13 cellular contexts compared by ENCODE assay signal in genomic region chr4:133145758-133146157, GRCh38. TPM values are rescaled to one million over a fixed set of nuclear protein-coding genes. Genes with fewer than 3 reads are reported as not detected.
A peak's percentile ranks its signal among the peaks of the same experiment; 100 is the strongest.
DNase-seq lines count a peak whose midpoint lies in the region; ATAC-seq, FAIRE-seq and TF ChIP-seq lines count a peak whose summit lies in the region.
"Had no signal": no experiment of that assay in that cellular context is flagged by ENCODE, and none has a peak within 500 bp of the region (broad histone marks: within the 10 kb centered on the region; RNA-seq: fewer than 3 reads in every experiment).

No MANE protein-coding gene starts in this region.

- H3K4me3 Mint-ChIP-seq in HFFc6 (peak overlapping the region; percentile 95), astrocyte (ENCODE audit: unreplicated experiment) (peak overlapping the region; percentile 93)

- no peak overlapping the region for H3K27ac Mint-ChIP-seq in HFFc6
- no peak overlapping the region for H3K27ac Mint-ChIP-seq in astrocyte (ENCODE audit: unreplicated experiment)

- no peaks in the 10 kb centered on the region for H3K27me3 ChIP-seq in astrocyte (ENCODE audit: insufficient read depth, low read length)
- peaks cover 58% of the 10 kb centered on the region for H3K27me3 ChIP-seq in iPS-20b (ENCODE audit: insufficient read depth, low read length)
- peaks cover 21% of the 10 kb centered on the region for H3K27me3 ChIP-seq in effector memory CD4-positive, alpha-beta T cell (replicated peaks; ENCODE audit: control insufficient read depth, insufficient read depth, low read length, poor library complexity, severe bottlenecking)

- H3K9me3 Mint-ChIP-seq in HFFc6 = no peaks in the 10 kb centered on the region
- peaks cover 5% of the 10 kb centered on the region for H3K9me3 Mint-ChIP-seq in astrocyte (ENCODE audit: unreplicated experiment)

- peaks cover 40% of the 10 kb centered on the region for H3K4me1 Mint-ChIP-seq in HFFc6 (ENCODE audit: low read depth)
- H3K4me1 Mint-ChIP-seq in astrocyte (ENCODE audit: low read depth, unreplicated experiment) = peaks cover 11% of the 10 kb centered on the region

- H3K9ac ChIP-seq in astrocyte (ENCODE audit: low read length) (peak overlapping the region; percentile 67), iPS-20b (ENCODE audit: low read depth, low read length) (peak overlapping the region; percentile 63; the same call in 1 of the 2 replicates)

- TF ChIP-seq CTCF in HFFc6 (IDR thresholded peaks at IDR 0.05) (no peak; the same call in 1 of the 2 replicates), astrocyte (IDR thresholded peaks at IDR 0.05; ENCODE audit: insufficient read depth, low read depth, low read length) (no peak)

- H3K4me3 ChIP-seq in astrocyte (ENCODE audit: insufficient read depth, low read depth, low read length) = peak overlapping the region; percentile 90
- peak overlapping the region; percentile 80 for H3K4me3 ChIP-seq in iPS-20b (ENCODE audit: low read length)
- no peak overlapping the region for H3K4me3 ChIP-seq in effector memory CD4-positive, alpha-beta T cell (ENCODE audit: insufficient read depth, low read depth, low read length, poor library complexity, severe bottlenecking)

- H4K20me1 ChIP-seq in astrocyte (ENCODE audit: insufficient read depth, low read length) = peaks cover under 1% of the 10 kb centered on the region

- H2AFZ ChIP-seq in astrocyte (ENCODE audit: low read depth, low read length) = peak overlapping the region; percentile 77

- H3K27me3 Mint-ChIP-seq in HFFc6 (ENCODE audit: insufficient read depth) (peaks cover 12% of the 10 kb centered on the region), astrocyte (ENCODE audit: low read depth, unreplicated experiment) (peaks cover 20% of the 10 kb centered on the region)

- no peak for ATAC-seq in HG03045 (IDR thresholded peaks at IDR 0.05; ENCODE audit: unreplicated experiment)

- no peak for FAIRE-seq in astrocyte (lab: Jason Lieb, UNC)
- FAIRE-seq: D721Med had no signal

- H3K79me2 ChIP-seq in astrocyte (ENCODE audit: insufficient read depth, low read length) = peaks cover 8% of the 10 kb centered on the region

- H3K36me3 Mint-ChIP-seq in HFFc6 (ENCODE audit: low read depth) (no peaks in the 10 kb centered on the region), astrocyte (ENCODE audit: low read depth, unreplicated experiment) (no peaks in the 10 kb centered on the region)

- H3K27ac ChIP-seq in astrocyte (ENCODE audit: low read depth, low read length) (no peak overlapping the region), iPS-20b (ENCODE audit: low read length) (no peak overlapping the region)
- no peak overlapping the region for H3K27ac ChIP-seq in effector memory CD4-positive, alpha-beta T cell (ENCODE audit: insufficient read depth, low read length, poor library complexity, severe bottlenecking)
- H3K27ac ChIP-seq: adrenal gland had no signal

- no peaks in the 10 kb centered on the region for H3K36me3 ChIP-seq in astrocyte (ENCODE audit: insufficient read depth, low read length)
- no peaks in the 10 kb centered on the region for H3K36me3 ChIP-seq in iPS-20b (ENCODE audit: insufficient read depth, low read depth, low read length)
- H3K36me3 ChIP-seq in effector memory CD4-positive, alpha-beta T cell (ENCODE audit: control insufficient read depth, insufficient read depth, low read length) = no peaks in the 10 kb centered on the region
- H3K36me3 ChIP-seq: adrenal gland had no signal

- no peaks in the 10 kb centered on the region for H3K9me3 ChIP-seq in astrocyte (ENCODE audit: insufficient read depth, low read depth, low read length)
- no peaks in the 10 kb centered on the region; the same call in 1 of the 2 replicates for H3K9me3 ChIP-seq in iPS-20b (ENCODE audit: insufficient read depth, low read depth, low read length)
- H3K9me3 ChIP-seq in effector memory CD4-positive, alpha-beta T cell (ENCODE audit: control insufficient read depth, low read length) = no peaks in the 10 kb centered on the region
- H3K9me3 ChIP-seq: adrenal gland had no signal

- no peak for DNase-seq in HFFc6
- DNase-seq in astrocyte (ENCODE audit: low read depth) = no peak
- DNase-seq in superior temporal gyrus (ENCODE audit: extremely low spot score) = peak; percentile 77
- DNase-seq in effector memory CD4-positive, alpha-beta T cell = no peak
- DNase-seq in ecto neural progenitor cell (ENCODE audit: low spot score) = no peak
- no peak for DNase-seq in stimulated activated CD8-positive, alpha-beta memory T cell treated with anti-CD3 and anti-CD28 coated beads, Interleukin-4, amount 100 ng/mL, for 48 hours
- DNase-seq: activated CD8-positive, alpha-beta memory T cell treated with anti-CD3 and anti-CD28 coated beads, Interleukin-2, amount 50 U/mL, for 4 hours; adrenal gland; NCI-H524; SHP77 treated with DMSO at 0.1 percent for 48 hours had no signal

- H3K4me1 ChIP-seq in astrocyte (ENCODE audit: insufficient read depth, low read length) (peaks cover 19% of the 10 kb centered on the region), iPS-20b (ENCODE audit: insufficient read depth, low read length) (peaks cover 23% of the 10 kb centered on the region; the same call in 1 of the 2 replicates)
- H3K4me1 ChIP-seq in effector memory CD4-positive, alpha-beta T cell (ENCODE audit: control insufficient read depth, insufficient read depth, low read length, poor library complexity, severe bottlenecking) = no peaks in the 10 kb centered on the region

- peak overlapping the region; percentile 100 for H3K4me2 ChIP-seq in astrocyte (ENCODE audit: low read length)

RNA-seq across cellular contexts. Expression of gene PCDH10, which starts 3.3 kb away (rescaled TPM):
- 100 to 1,000 TPM in 1 of 6 experiments, 10 to 100 TPM in 5; 25.2 to 151 (median 26.8) TPM for total RNA-seq in HFFc6 (2021; fragmentation: NEBNext Ultra II Directional; extraction: Animal tissue kit (Norgen Biotek cat#: 25700))
- 9.1 and 12.5 TPM in 2 replicates for total RNA-seq in astrocyte
